30 cellular contexts compared by ENCODE assay signal in the genomic region with DNA sequence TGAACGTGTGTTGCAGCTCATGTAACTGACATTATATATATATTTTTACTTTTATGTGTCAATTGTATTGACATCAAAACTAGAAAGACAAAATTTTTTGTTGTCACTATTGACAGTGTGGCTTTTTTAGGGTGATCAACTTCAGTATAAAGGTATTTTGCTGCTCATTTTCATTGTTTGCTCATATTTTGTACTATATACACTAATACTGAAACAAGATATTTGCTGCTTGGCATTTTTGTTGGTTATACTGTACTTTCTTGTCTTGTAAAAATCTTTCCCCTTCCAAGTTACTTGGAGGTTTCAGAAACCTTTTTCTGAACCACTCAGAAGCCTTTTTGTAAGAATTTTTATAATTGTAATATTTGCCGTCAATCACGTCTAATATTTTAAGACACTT.
"Had no signal": no experiment of that assay in that cellular context is flagged by ENCODE, and none has a peak within 500 bp of the region (broad histone marks: within the 10 kb centered on the region; RNA-seq: fewer than 3 reads in every experiment).

No MANE protein-coding gene starts in this region.

- H3K36me3 ChIP-seq: neutrophil, ovary, prostate gland, sigmoid colon, thoracic aorta had no signal

- ATAC-seq: effector memory CD8-positive, alpha-beta T cell had no signal

- H3K27me3 ChIP-seq: neutrophil, ovary, sigmoid colon had no signal

- H3K27ac ChIP-seq: neutrophil, ovary, prostate gland, sigmoid colon, thoracic aorta had no signal

- FAIRE-seq: astrocyte, TTC549, urothelium cell line had no signal

- H3K4me1 ChIP-seq: prostate gland had no signal

- DNase-seq: activated CD4-positive, alpha-beta memory T cell treated with anti-CD3 and anti-CD28 coated beads for 36 hours; activated CD4-positive, alpha-beta T cell treated with anti-CD3 and anti-CD28 coated beads, Interleukin-2, amount 10 ng/mL, durations not matched to agents 24 days and 14 days; activated CD4-positive, CD25-positive, alpha-beta regulatory T cell treated with anti-CD3 and anti-CD28 coated beads, Interleukin-2, amount 50 U/mL, for 72 hours; activated CD8-positive, alpha-beta memory T cell treated with anti-CD3 and anti-CD28 coated beads, Interleukin-2, amount 50 U/mL, for 4 hours; activated gamma-delta T cell treated with Interleukin-2 at 50 U/mL for 16 hours; activated naive CD4-positive, alpha-beta T cell treated with anti-CD3 and anti-CD28 coated beads, Interleukin-2, amount 50 U/mL, for 16 hours; activated T-cell treated with anti-CD3 and anti-CD28 coated beads, Interleukin-2, amount 50 U/mL, for 1 hour; amniotic stem cell; caudate nucleus; cortex of kidney; effector memory CD8-positive, alpha-beta T cell; erythroblast; head of caudate nucleus; hippocampal formation; naive B cell; nephron progenitor cell; ovary; sigmoid colon; stimulated activated CD4-positive, alpha-beta T cell treated with anti-CD3 and anti-CD28 coated beads, Interleukin-1b, Interleukin-23, amount 100 ng/mL, for 48 hours; stimulated activated CD4-positive, alpha-beta T cell treated with anti-CD3 and anti-CD28 coated beads, Interleukin-4, amount 100 ng/mL, for 4 hours; stimulated activated naive CD4-positive, alpha-beta T cell treated with Interleukin-2 at 50 U/mL for 16 hours; T-helper 9 cell; trophoblast cell had no signal

- H3K4me2 ChIP-seq: smooth muscle cell had no signal

- H3K4me3 ChIP-seq: ovary, prostate gland, sigmoid colon, smooth muscle cell, thoracic aorta had no signal

- H3K9me3 ChIP-seq: neutrophil, ovary, prostate gland, sigmoid colon, thoracic aorta had no signal
